Comparison of ENCODE assay signal across 19 cellular contexts in genomic region chr14:79332504-79333197, GRCh38.
DNase-seq lines count a peak whose midpoint lies in the region; ATAC-seq and TF ChIP-seq lines count a peak whose summit lies in the region.
"Had no signal": no experiment of that assay in that cellular context is flagged by ENCODE, and none has a peak within 500 bp of the region (broad histone marks: within the 10 kb centered on the region; RNA-seq: fewer than 3 reads in every experiment).

No MANE protein-coding gene starts in this region.

- no peak for ATAC-seq in gastroesophageal sphincter
- ATAC-seq in HG03460 (IDR thresholded peaks at IDR 0.05; ENCODE audit: unreplicated experiment): no peak
- ATAC-seq: A549 had no signal

- H3K27me3 ChIP-seq in gastroesophageal sphincter (no peaks in the 10 kb centered on the region), neuron (ENCODE audit: insufficient read depth, low read length) (no peaks in the 10 kb centered on the region)
- H3K27me3 ChIP-seq: ovary had no signal

- H3K9me2 ChIP-seq in OCI-LY7 (ENCODE audit: insufficient read depth, low read length): no peaks in the 10 kb centered on the region

- WGBS in gastroesophageal sphincter (ENCODE audit: low coverage in 1 of 2), 2 donors: 42 to 54% methylated on average over 7 of the region's 7 CpGs

- peaks cover 0 to 47% (median 2%) of the 10 kb centered on the region in 3 donors for H3K4me1 ChIP-seq in gastroesophageal sphincter
- H3K4me1 ChIP-seq in neuron (ENCODE audit: insufficient read depth, low read length): peaks cover 6% of the 10 kb centered on the region
- H3K4me1 ChIP-seq in OCI-LY7 (ENCODE audit: insufficient read depth, low read length, poor library complexity, severe bottlenecking): no peaks in the 10 kb centered on the region
- H3K4me1 ChIP-seq: A549 had no signal

- no peak for TF ChIP-seq CTCF in gastroesophageal sphincter (IDR thresholded peaks at IDR 0.05)
- TF ChIP-seq CTCF in OCI-LY7 (conservative IDR thresholded peaks at IDR 0.05; ENCODE audit: low read length): no peak

- H2AFZ ChIP-seq in neuron (ENCODE audit: low read depth, low read length) (peak overlapping the region; percentile 53), OCI-LY7 (ENCODE audit: low read length) (no peak overlapping the region)

- in situ Hi-C loops in SK-MEL-5 (cut with HindIII; ENCODE audit: low pct_unique_long_range_greater_than_20kb, low sequenced_read_pairs): no loop called here

- TF ChIP-seq EP300 in gastroesophageal sphincter (IDR thresholded peaks at IDR 0.05): no peak

- H3K4me2 ChIP-seq in OCI-LY7 (ENCODE audit: low read length): no peak overlapping the region
- H3K4me2 ChIP-seq: A549 had no signal

- CTCF ChIA-PET in OCI-LY7 (lab: Charles Lee; ENCODE audit: unreplicated experiment): no interaction called here

- H3K4me3 ChIP-seq in gastroesophageal sphincter (no peak overlapping the region), neuron (ENCODE audit: low read length) (no peak overlapping the region), OCI-LY7 (ENCODE audit: low read depth, low read length, poor library complexity, severe bottlenecking) (no peak overlapping the region)
- H3K4me3 ChIP-seq: A549, coronary artery, ovary had no signal

- no peaks in the 10 kb centered on the region for H3K79me2 ChIP-seq in OCI-LY7 (ENCODE audit: insufficient read depth, low read depth, low read length)

- POLR2A ChIA-PET in OCI-LY7 (lab: Charles Lee): no interaction called here

- H3K36me3 ChIP-seq in gastroesophageal sphincter: no peaks in the 10 kb centered on the region
- no peaks in the 10 kb centered on the region for H3K36me3 ChIP-seq in neuron (ENCODE audit: insufficient read depth, low read length)
- no peaks in the 10 kb centered on the region for H3K36me3 ChIP-seq in OCI-LY7 (ENCODE audit: insufficient read depth, low read length)
- H3K36me3 ChIP-seq: ovary had no signal

- H3K9me3 ChIP-seq in gastroesophageal sphincter (no peaks in the 10 kb centered on the region), neuron (ENCODE audit: low read length) (no peaks in the 10 kb centered on the region), OCI-LY7 (ENCODE audit: low read length) (no peaks in the 10 kb centered on the region)
- H3K9me3 ChIP-seq: ovary had no signal

- no peak for TF ChIP-seq POLR2A in gastroesophageal sphincter (IDR thresholded peaks at IDR 0.05)

- DNase-seq in COLO829 (ENCODE audit: low spot score): peak; percentile 49
- DNase-seq in SK-MEL-5 (ENCODE audit: low read depth, low spot score): peak; percentile 78
- DNase-seq in OCI-LY7 (ENCODE audit: low spot score): no peak
- DNase-seq in cerebellar cortex (ENCODE audit: low spot score): no peak
- DNase-seq in NCI-H1694 treated with DMSO at 0.1 percent for 48 hours (lab: John Stamatoyannopoulos, UW): no peak
- DNase-seq: activated CD4-positive, CD25-positive, alpha-beta regulatory T cell treated with anti-CD3 and anti-CD28 coated beads, Interleukin-2, amount 50 U/mL, for 72 hours; activated effector memory CD4-positive, alpha-beta T cell treated with anti-CD3 and anti-CD28 coated beads, Interleukin-2, amount 50 U/mL, for 16 hours; CD4-positive, CD25-positive, alpha-beta regulatory T cell; kidney glomerular epithelial cell; NCI-H1417 treated with DMSO at 0.1 percent for 48 hours; NCI-H446; ovary; SHP77 treated with DMSO at 0.1 percent for 48 hours; small intestine had no signal

- H3K27ac ChIP-seq in gastroesophageal sphincter (peak overlapping the region in 3 of 4 donors; percentile 29 to 52 (median 51)), OCI-LY7 (ENCODE audit: low read depth, low read length, poor library complexity, severe bottlenecking) (no peak overlapping the region)
- H3K27ac ChIP-seq: A549, coronary artery, ovary had no signal

- H4K20me1 ChIP-seq in OCI-LY7 (ENCODE audit: insufficient read depth, low read length): no peaks in the 10 kb centered on the region

- BruUV-seq in OCI-LY7 (replicated peaks; lab: Mats Ljungman, UMichigan): no TSS peak

- intact Hi-C loops in OCI-LY7 (cut with micrococcal nuclease; ENCODE audit: unreplicated experiment): no loop called here

Comparison
In these comparisons a context has a peak if more than half of its experiments do, and no peak if none do; other contexts are left out.
1. DNase-seq: peak in COLO829 (single experiment) and SK-MEL-5 (single experiment); none in OCI-LY7 (single experiment), cerebellar cortex (single experiment) and NCI-H1694 treated with DMSO at 0.1 percent for 48 hours (single experiment).